ENCODE assay signal across 15 cellular contexts in genomic region chr18:415627-416612, GRCh38.
DNase-seq lines count a peak whose midpoint lies in the region; ATAC-seq and TF ChIP-seq lines count a peak whose summit lies in the region.
"Had no signal": no experiment of that assay in that cellular context is flagged by ENCODE, and none has a peak within 500 bp of the region (broad histone marks: within the 10 kb centered on the region; RNA-seq: fewer than 3 reads in every experiment).

No MANE protein-coding gene starts in this region.

- TF ChIP-seq POLR2A in right lobe of liver (IDR thresholded peaks at IDR 0.05) = no peak

- ATAC-seq in right cardiac atrium (no peak), GM18519 (IDR thresholded peaks at IDR 0.05; ENCODE audit: low FRiP score, unreplicated experiment) (no peak), right lobe of liver (no peak)
- ATAC-seq: effector memory CD8-positive, alpha-beta T cell; natural killer cell; Panc1 had no signal

- no peaks in the 10 kb centered on the region for H3K36me3 ChIP-seq in BJ (ENCODE audit: control insufficient read depth, insufficient read depth, low read length)
- H3K36me3 ChIP-seq in mammary epithelial cell (ENCODE audit: insufficient read depth, low read length) = no peaks in the 10 kb centered on the region
- no peaks in the 10 kb centered on the region for H3K36me3 ChIP-seq in mesenchymal stem cell (ENCODE audit: control insufficient read depth in 1 of 2, insufficient read depth in 2 of 2, low read depth in 1 of 2, low read length in 2 of 2)
- H3K36me3 ChIP-seq in right lobe of liver = no peaks in the 10 kb centered on the region

- intact Hi-C loops in mammary epithelial cell (cut with micrococcal nuclease) = no loop called here
- intact Hi-C loops in right cardiac atrium (cut with DNase I) = no loop called here
- intact Hi-C loops in right lobe of liver (cut with DNase I) = no loop called here

- no peaks in the 10 kb centered on the region for H3K79me2 ChIP-seq in mammary epithelial cell (ENCODE audit: insufficient read depth, low read length)

- no peaks in the 10 kb centered on the region for H4K20me1 ChIP-seq in mammary epithelial cell (ENCODE audit: insufficient read depth, low read length)

- no peaks in the 10 kb centered on the region for H3K9me3 ChIP-seq in mammary epithelial cell (replicated peaks; ENCODE audit: insufficient read depth, low read length)
- no peaks in the 10 kb centered on the region for H3K9me3 ChIP-seq in mesenchymal stem cell (ENCODE audit: control insufficient read depth, low read length)
- no peaks in the 10 kb centered on the region for H3K9me3 ChIP-seq in right cardiac atrium (ENCODE audit: control insufficient read depth, low read length)
- H3K9me3 ChIP-seq in right lobe of liver = no peaks in the 10 kb centered on the region

- H3K23ac ChIP-seq in mesenchymal stem cell (ENCODE audit: low read length in 2 of 2) = no peak overlapping the region

- H3K9ac ChIP-seq in mammary epithelial cell (ENCODE audit: insufficient read depth, low read length) (no peak overlapping the region), mesenchymal stem cell (ENCODE audit: low read length) (peak overlapping the region; percentile 82)
- H3K9ac ChIP-seq: KMS-11 had no signal

- H3K4me1 ChIP-seq in mammary epithelial cell (ENCODE audit: insufficient read depth, low read length) (peaks cover 14% of the 10 kb centered on the region), mesenchymal stem cell (ENCODE audit: control insufficient read depth, insufficient read depth, low read depth, low read length) (peaks cover 6% of the 10 kb centered on the region), right cardiac atrium (ENCODE audit: control insufficient read depth, insufficient read depth, low read length) (no peaks in the 10 kb centered on the region), right lobe of liver (no peaks in the 10 kb centered on the region)

- no peak overlapping the region for H2BK12ac ChIP-seq in mesenchymal stem cell (ENCODE audit: low read length in 2 of 2)

- H3K79me1 ChIP-seq in mesenchymal stem cell (replicated peaks; ENCODE audit: low read length, poor library complexity, severe bottlenecking) = peaks cover 1% of the 10 kb centered on the region

- CTCF ChIA-PET in BJ (lab: Yijun Ruan, JAX) = interaction anchor here (0.6 kb wide), 1 partner anchor 163 kb away, joined by 3 read pairs; no protein-coding TSS in a partner anchor
- CTCF ChIA-PET in mammary epithelial cell (lab: Charles Lee; ENCODE audit: low non-redundant PET) = no interaction called here

- no peak overlapping the region for H2AK5ac ChIP-seq in mesenchymal stem cell (ENCODE audit: low read length, severe bottlenecking)

- H2BK5ac ChIP-seq in mesenchymal stem cell (ENCODE audit: low read depth, low read length, poor library complexity, severe bottlenecking) = peak overlapping the region; percentile 95

- in situ Hi-C loops in mammary epithelial cell (cut with MboI; ENCODE audit: low sequenced_read_pairs in 2 of 2) = no loop called here

- TF ChIP-seq CTCF in BJ (IDR thresholded peaks at IDR 0.05; ENCODE audit: insufficient read depth, low read depth, low read length) = no peak
- no peak for TF ChIP-seq CTCF in mammary epithelial cell (conservative IDR thresholded peaks at IDR 0.05 in 1 of 2, IDR thresholded peaks at IDR 0.05 in 1 of 2; ENCODE audit: extremely low read depth in 1 of 2, insufficient read depth in 1 of 2, low read depth in 1 of 2, low read length in 2 of 2)
- TF ChIP-seq CTCF in right lobe of liver (IDR thresholded peaks at IDR 0.05) = no peak

- DNase-seq in BJ (ENCODE audit: low read depth) = peak; percentile 64
- DNase-seq in LoVo (ENCODE audit: low spot score) = peak; percentile 19
- DNase-seq in mammary epithelial cell = peak; percentile 11
- peak; percentile 79 for DNase-seq in mesenchymal stem cell
- DNase-seq in right cardiac atrium = no peak
- no peak for DNase-seq in stimulated activated CD4-positive, alpha-beta T cell treated with anti-CD3 and anti-CD28 coated beads, Interleukin-12 subunit alpha, Interleukin-12 subunit beta, amount 100 ng/mL, for 4 hours
- DNase-seq in right lobe of liver = no peak
- DNase-seq: amygdala; effector memory CD8-positive, alpha-beta T cell; natural killer cell; stimulated activated CD8-positive, alpha-beta memory T cell treated with anti-CD3 and anti-CD28 coated beads, Interleukin-4, amount 100 ng/mL, for 48 hours had no signal

- H3K4me2 ChIP-seq in mammary epithelial cell (ENCODE audit: insufficient read depth, low read depth, low read length) (peak overlapping the region; percentile 45), mesenchymal stem cell (ENCODE audit: low read length, poor library complexity, severe bottlenecking) (peak overlapping the region; percentile 1)
- H3K4me2 ChIP-seq: KMS-11 had no signal

- POLR2A ChIA-PET in BJ (lab: Charles Lee) = no interaction called here

- no peak overlapping the region for H4K91ac ChIP-seq in mesenchymal stem cell (ENCODE audit: low read length)

- H3K14ac ChIP-seq in mesenchymal stem cell (ENCODE audit: low read length in 2 of 2) = no peak overlapping the region

- H2BK15ac ChIP-seq in mesenchymal stem cell (ENCODE audit: low read depth, poor library complexity, severe bottlenecking) = no peak overlapping the region

- H2AFZ ChIP-seq in mammary epithelial cell (ENCODE audit: low read depth, low read length) = peak overlapping the region; percentile 27
- H2AFZ ChIP-seq in mesenchymal stem cell (ENCODE audit: low read depth, low read length) = no peak overlapping the region

- no peak overlapping the region for H3K27ac ChIP-seq in mammary epithelial cell (ENCODE audit: insufficient read depth, low read depth, low read length)
- peak overlapping the region; percentile 98 for H3K27ac ChIP-seq in mesenchymal stem cell (ENCODE audit: low read length, poor library complexity, severe bottlenecking)
- H3K27ac ChIP-seq in right cardiac atrium (ENCODE audit: low read length) = no peak overlapping the region
- no peak overlapping the region for H3K27ac ChIP-seq in right lobe of liver
- H3K27ac ChIP-seq: C4-2B, KMS-11 had no signal

- H3K4me3 ChIP-seq in BJ (ENCODE audit: low read depth, low read length) (no peak overlapping the region), mammary epithelial cell (replicated peaks in 1 of 3; ENCODE audit: insufficient read depth in 1 of 3, low read depth in 2 of 3, low read length in 3 of 3) (no peak overlapping the region), mesenchymal stem cell (ENCODE audit: insufficient read depth in 1 of 2, low read depth in 1 of 2, low read length in 2 of 2) (peak overlapping the region in 1 of 2 experiments; percentile 38), right cardiac atrium (ENCODE audit: low read length) (no peak overlapping the region), right lobe of liver (no peak overlapping the region)

- H4K8ac ChIP-seq in mesenchymal stem cell (ENCODE audit: low read length) = no peak overlapping the region

- H2BK120ac ChIP-seq in mesenchymal stem cell (ENCODE audit: low read depth, low read length) = peak overlapping the region; percentile 6

- dilution Hi-C loops in mammary epithelial cell (cut with HindIII; ENCODE audit: low sequenced_read_pairs) = no loop called here

- H3K18ac ChIP-seq in mesenchymal stem cell (ENCODE audit: low read depth in 1 of 2, low read length in 2 of 2) = peak overlapping the region in 1 of 2 experiments; percentile 87

- no peaks in the 10 kb centered on the region for H3K27me3 ChIP-seq in BJ (ENCODE audit: control insufficient read depth, insufficient read depth, low read length)
- H3K27me3 ChIP-seq in mammary epithelial cell (ENCODE audit: insufficient read depth, low read length) = no peaks in the 10 kb centered on the region
- H3K27me3 ChIP-seq in mesenchymal stem cell (ENCODE audit: control insufficient read depth in 1 of 2, insufficient read depth in 1 of 2, low read length in 2 of 2) = no peaks in the 10 kb centered on the region
- no peaks in the 10 kb centered on the region for H3K27me3 ChIP-seq in right cardiac atrium (ENCODE audit: control insufficient read depth, insufficient read depth)
- H3K27me3 ChIP-seq in right lobe of liver = no peaks in the 10 kb centered on the region

- WGBS in mammary epithelial cell (ENCODE audit: low coverage, missing lambda C conversion rate) = 69% methylated on average over 2 of the region's 2 CpGs
- 50% methylated on average over 2 of the region's 2 CpGs for WGBS in mesenchymal stem cell
- WGBS in right cardiac atrium = 88% methylated on average over 2 of the region's 2 CpGs
- 64% methylated on average over 2 of the region's 2 CpGs for WGBS in right lobe of liver (ENCODE audit: insufficient coverage, low coverage, low lambda C conversion rate, missing lambda C conversion rate)

- H3K4ac ChIP-seq in mesenchymal stem cell (ENCODE audit: low read depth in 1 of 2, low read length in 2 of 2) = no peak overlapping the region

- no TSS peak for BruUV-seq in mammary epithelial cell (replicated peaks; lab: Mats Ljungman, UMichigan)

Comparison
In these comparisons a context has a peak if more than half of its experiments do, and no peak if none do; other contexts are left out.
1. DNase-seq: peak in BJ (single experiment), LoVo (single experiment), mammary epithelial cell (single experiment) and mesenchymal stem cell (single experiment); none in right cardiac atrium (0 of 3), stimulated activated CD4-positive, alpha-beta T cell treated with anti-CD3 and anti-CD28 coated beads, Interleukin-12 subunit alpha, Interleukin-12 subunit beta, amount 100 ng/mL, for 4 hours (single experiment) and right lobe of liver (0 of 3).